8 cellular contexts compared by ENCODE assay signal in the genomic region with DNA sequence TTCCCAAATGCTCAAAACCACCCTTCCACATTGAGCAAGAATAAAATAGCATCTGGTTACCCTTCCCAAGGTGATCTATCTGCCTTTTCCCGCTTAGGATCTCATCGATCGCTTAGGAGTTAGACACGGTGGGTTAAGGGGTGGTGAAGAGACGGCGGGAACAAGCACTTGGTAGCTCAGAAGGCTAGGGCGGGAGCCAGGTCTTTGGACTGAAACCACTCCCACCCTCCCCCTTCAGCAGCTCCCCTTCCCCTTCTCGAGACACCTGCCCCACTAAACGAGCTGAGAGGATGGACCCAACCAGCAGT. TPM values are rescaled to one million over a fixed set of nuclear protein-coding genes. Genes with fewer than 3 reads are reported as not detected.
DNase-seq lines count a peak whose midpoint lies in the region; ATAC-seq, FAIRE-seq and TF ChIP-seq lines count a peak whose summit lies in the region.

No MANE protein-coding gene starts in this region.

- 0% methylated on average over 3 of the region's 9 CpGs; no CpG with 5 or more reads in 1 of the 2 experiments for WGBS in mesodermal cell (ENCODE audit: insufficient coverage in 2 of 2), 2 experiments

- in situ Hi-C loops in T47D (cut with HindIII; ENCODE audit: low pct_unique_long_range_greater_than_20kb, low sequenced_read_pairs) = no loop called here

- DNase-seq in AG04450 (ENCODE audit: low read depth, low spot score) (no peak), GM18507 (ENCODE audit: extremely low spot score, insufficient read length, low read depth) (no peak), NCI-H146 (lab: John Stamatoyannopoulos, UW) (peak; percentile 88), T47D (ENCODE audit: low read depth in 1 of 2, low spot score in 1 of 2) (peak; percentile 3 to 34), NCI-H2081 treated with DMSO at 0.1 percent for 48 hours (lab: John Stamatoyannopoulos, UW) (no peak), medulla oblongata (ENCODE audit: extremely low spot score) (no peak)

- peak; percentile 31 for FAIRE-seq in GM18507 (lab: Jason Lieb, UNC)

- H3K27ac ChIP-seq in AG04450 (ENCODE audit: low read depth, low read length) (peak overlapping the region; percentile 77), mesodermal cell (ENCODE audit: low read depth, low read length, severe bottlenecking) (peak overlapping the region; percentile 75)

- POLR2A ChIA-PET in AG04450 (lab: Yijun Ruan, JAX) = interaction anchor here (1.4 kb wide), 1 partner anchor 190 kb away, joined by 6 read pairs; no protein-coding TSS in a partner anchor

- H3K27me3 ChIP-seq in AG04450 (ENCODE audit: control insufficient read depth, insufficient read depth, low read length) = no peaks in the 10 kb centered on the region

- H3K4me1 ChIP-seq in mesodermal cell (ENCODE audit: control insufficient read depth, insufficient read depth, low read length, poor library complexity, severe bottlenecking) = no peaks in the 10 kb centered on the region

- CTCF ChIA-PET in AG04450 (lab: Charles Lee) = interaction anchor here (1.8 to 2.0 kb wide), 3 partner anchors 350 to 563 kb away, joined by 8 to 10 read pairs (median 10); no protein-coding TSS in a partner anchor

- H3K9me3 ChIP-seq in AG04450 (ENCODE audit: control insufficient read depth, insufficient read depth, low read length) (peaks cover 2% of the 10 kb centered on the region; the same call in 1 of the 2 replicates), mesodermal cell (ENCODE audit: control insufficient read depth, low read length) (no peaks in the 10 kb centered on the region)

- no peak for ATAC-seq in GM19035 (IDR thresholded peaks at IDR 0.05; ENCODE audit: unreplicated experiment)

- H3K4me3 ChIP-seq in AG04450 (ENCODE audit: low read depth, low read length) = peak overlapping the region; percentile 93
- H3K4me3 ChIP-seq in mesodermal cell (ENCODE audit: extremely low read depth, insufficient read depth, low read length, poor library complexity, severe bottlenecking) = peak overlapping the region; percentile 95

- no peak for TF ChIP-seq CTCF in AG04450 (IDR thresholded peaks at IDR 0.05; ENCODE audit: low read depth, low read length)

- H3K36me3 ChIP-seq in mesodermal cell (ENCODE audit: control insufficient read depth, insufficient read depth, low read length) = peaks cover 28% of the 10 kb centered on the region

RNA-seq across cellular contexts. Expression of a gene that starts 0.5 kb away (rescaled TPM):
- 22.2 and 35.1 TPM in 2 replicates for polyA plus RNA-seq in AG04450 (2011; rRNA removed)
- polyA minus RNA-seq in AG04450 (2011; rRNA and poly(A)+ RNA removed) = 15.6 and 21.1 TPM in 2 replicates
- 43.8 TPM for polyA plus RNA-seq in mesodermal cell (2013, experiment 1 of 2)
- 41.7 TPM for polyA plus RNA-seq in mesodermal cell (2013, experiment 2 of 2)

Comparison
In these comparisons a context has a peak if more than half of its experiments do, and no peak if none do; other contexts are left out.
1. DNase-seq: peak in NCI-H146 (single experiment) and T47D (2 of 2); none in AG04450 (single experiment), GM18507 (single experiment), NCI-H2081 treated with DMSO at 0.1 percent for 48 hours (single experiment) and medulla oblongata (single experiment).